Comparison of ENCODE assay signal across 12 cellular contexts in the genomic region with DNA sequence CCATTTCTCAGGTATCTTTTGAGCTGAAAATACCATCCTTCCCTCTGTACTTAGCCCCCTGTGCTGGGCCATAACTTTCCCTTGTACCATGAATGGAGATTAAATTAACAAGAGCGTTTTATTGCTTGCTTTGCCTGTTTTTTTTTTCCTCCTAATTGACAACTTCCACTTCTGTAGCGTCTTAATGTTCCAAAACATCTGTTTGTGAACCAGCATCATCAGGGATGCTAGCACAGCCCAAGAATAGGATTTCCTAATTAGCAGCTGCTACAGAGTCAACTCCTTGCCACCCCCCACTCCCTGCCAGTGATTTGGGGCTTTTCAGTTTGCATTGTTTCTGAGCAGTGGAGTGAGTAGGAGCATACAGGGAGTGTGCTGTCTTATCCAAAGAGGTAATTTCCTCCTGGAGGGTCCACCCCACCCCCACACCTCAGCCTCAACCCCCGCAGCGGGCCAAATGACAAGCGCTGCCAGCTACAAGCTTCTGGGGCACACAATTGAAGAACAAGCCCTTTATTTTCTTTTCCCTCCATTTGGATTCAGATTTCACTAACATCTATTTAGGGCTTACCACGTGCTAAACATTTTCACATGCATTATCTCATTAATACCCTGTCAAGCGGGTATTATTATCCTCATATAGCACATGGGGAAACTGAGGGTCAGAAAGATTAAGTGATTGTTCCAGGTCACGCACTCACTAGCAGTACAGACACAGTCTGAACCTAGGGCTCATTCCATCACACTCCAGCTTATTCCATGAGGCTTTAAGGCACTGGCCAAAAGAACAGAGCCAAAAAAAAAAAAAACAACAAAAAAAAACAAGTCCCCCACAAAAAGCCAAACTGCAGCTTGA. TPM values are rescaled to one million over a fixed set of nuclear protein-coding genes. Genes with fewer than 3 reads are reported as not detected.
A peak's percentile ranks its signal among the peaks of the same experiment; 100 is the strongest.
DNase-seq lines count a peak whose midpoint lies in the region; ATAC-seq and TF ChIP-seq lines count a peak whose summit lies in the region.
"Had no signal": no experiment of that assay in that cellular context is flagged by ENCODE, and none has a peak within 500 bp of the region (broad histone marks: within the 10 kb centered on the region; RNA-seq: fewer than 3 reads in every experiment).

No MANE protein-coding gene starts in this region.

- intact Hi-C loops in right cardiac atrium (cut with DNase I): no loop called here
- intact Hi-C loops in prostate gland (cut with DNase I): no loop called here

- CTCF ChIA-PET in RWPE1 (lab: Yijun Ruan, JAX): interaction anchor here (0.6 kb wide), 2 partner anchors 73 to 99 kb away, joined by 3 to 4 read pairs; no protein-coding TSS in a partner anchor

- no peak overlapping the region for H3K4me3 ChIP-seq in right cardiac atrium (ENCODE audit: low read length)
- H3K4me3 ChIP-seq in prostate gland: no peak overlapping the region

- no peak for TF ChIP-seq CTCF in RWPE1 (conservative IDR thresholded peaks at IDR 0.05; ENCODE audit: low read depth)
- TF ChIP-seq CTCF in prostate gland (IDR thresholded peaks at IDR 0.05): no peak

- H3K9me3 ChIP-seq in right cardiac atrium (ENCODE audit: control insufficient read depth, low read length): no peaks in the 10 kb centered on the region
- no peaks in the 10 kb centered on the region for H3K9me3 ChIP-seq in prostate gland

- no peak for TF ChIP-seq POLR2A in prostate gland (IDR thresholded peaks at IDR 0.05)

- 25% methylated on average over 8 of the region's 8 CpGs for WGBS in right cardiac atrium
- 35% methylated on average over 8 of the region's 8 CpGs for WGBS in prostate gland

- DNase-seq in COR-L47 (lab: John Stamatoyannopoulos, UW): peak; percentile 32
- DNase-seq in RWPE1 (ENCODE audit: low spot score): no peak
- no peak for DNase-seq in right cardiac atrium
- DNase-seq in prostate gland (ENCODE audit: low spot score): no peak
- no peak for DNase-seq in activated T-cell treated with anti-CD3 and anti-CD28 coated beads, Interleukin-2, amount 50 U/mL, for 48 hours
- no peak for DNase-seq in activated CD4-positive, alpha-beta T cell treated with anti-CD3 and anti-CD28 coated beads for 4 hours
- DNase-seq: activated T-cell treated with anti-CD3 and anti-CD28 coated beads, Interleukin-2, amount 50 U/mL, for 24 hours; effector CD4-positive, alpha-beta T cell; NCI-H2081 treated with DMSO at 0.1 percent for 48 hours; T-helper 1 cell had no signal

- no peaks in the 10 kb centered on the region for H3K36me3 ChIP-seq in prostate gland

- POLR2A ChIA-PET in RWPE1 (lab: Yijun Ruan, JAX; ENCODE audit: low non-redundant PET): no interaction called here

- peak overlapping the region; percentile 75 for H3K27ac ChIP-seq in RWPE1
- H3K27ac ChIP-seq in right cardiac atrium (ENCODE audit: low read length): peak overlapping the region; percentile 75
- peak overlapping the region; percentile 3 to 28 for H3K27ac ChIP-seq in prostate gland

- H3K27me3 ChIP-seq in right cardiac atrium (ENCODE audit: control insufficient read depth, insufficient read depth) (no peaks in the 10 kb centered on the region), prostate gland (replicated peaks; ENCODE audit: insufficient read depth) (no peaks in the 10 kb centered on the region)

- peaks cover 38% of the 10 kb centered on the region for H3K4me1 ChIP-seq in right cardiac atrium (ENCODE audit: control insufficient read depth, insufficient read depth, low read length)
- peaks cover 10% of the 10 kb centered on the region for H3K4me1 ChIP-seq in prostate gland (replicated peaks)

- ATAC-seq in right cardiac atrium (peak; percentile 7 to 24), GM21576 (IDR thresholded peaks at IDR 0.05; ENCODE audit: unreplicated experiment) (no peak), HG02981 (IDR thresholded peaks at IDR 0.05; ENCODE audit: unreplicated experiment) (no peak)

RNA-seq across cellular contexts. Expression of a gene that starts 16.5 kb away (rescaled TPM):
- total RNA-seq in right cardiac atrium: 100 to 1,000 TPM; 130 to 193 (median 151) TPM
- 42.3 TPM for polyA plus RNA-seq in right cardiac atrium
- total RNA-seq in prostate gland: 100 to 1,000 TPM in 1 of 2 donors, 10 to 100 TPM in 1; 27.5 to 130 TPM

Comparison
In these comparisons a context has a peak if more than half of its experiments do, and no peak if none do; other contexts are left out.
1. H3K27ac ChIP-seq: peak in every context shown above with its lines; median percentile 75 in RWPE1; 75 in right cardiac atrium; 16 in prostate gland.
2. ATAC-seq: peak in right cardiac atrium (2 of 2); none in GM21576 (single experiment) and HG02981 (single experiment).